In genomic region chr19:7870571-7871279, GRCh38 we compare ENCODE assay signal across 8 cellular contexts. TPM values are rescaled to one million over a fixed set of nuclear protein-coding genes. Genes with fewer than 3 reads are reported as not detected.
DNase-seq lines count a peak whose midpoint lies in the region; ATAC-seq, FAIRE-seq and TF ChIP-seq lines count a peak whose summit lies in the region.

No MANE protein-coding gene starts in this region.

- peaks cover 4% of the 10 kb centered on the region for H3K4me1 Mint-ChIP-seq in astrocyte (ENCODE audit: low read depth, unreplicated experiment)

- H3K4me2 ChIP-seq in astrocyte (ENCODE audit: low read length), result no peak overlapping the region
- H3K4me2 ChIP-seq in HepG2 (ENCODE audit: low read depth, low read length), result peak overlapping the region; percentile 89

- FAIRE-seq in astrocyte (lab: Jason Lieb, UNC) (no peak), HepG2 (lab: Jason Lieb, UNC) (peak; percentile 85)

- BruUV-seq in HepG2 (replicated peaks; lab: Mats Ljungman, UMichigan), result no TSS peak

- no peak overlapping the region for H3K4me3 ChIP-seq in SJSA1
- no peak overlapping the region for H3K4me3 ChIP-seq in astrocyte (ENCODE audit: insufficient read depth, low read depth, low read length)
- H3K4me3 ChIP-seq in HepG2 (replicated peaks in 1 of 3; ENCODE audit: insufficient read depth in 1 of 3, low read depth in 2 of 3, low read length in 3 of 3), result peak overlapping the region in 2 of 3 experiments; percentile 34 to 73; a peak in 4 of 6 replicates

- peak overlapping the region; percentile 55 for H3K27ac Mint-ChIP-seq in astrocyte (ENCODE audit: unreplicated experiment)

- H2AFZ ChIP-seq in astrocyte (ENCODE audit: low read depth, low read length), result no peak overlapping the region
- no peak overlapping the region for H2AFZ ChIP-seq in HepG2 (ENCODE audit: low read length)

- H3K9me3 ChIP-seq in SJSA1 (replicated peaks) (no peaks in the 10 kb centered on the region; the same call in 1 of the 2 replicates), astrocyte (ENCODE audit: insufficient read depth, low read depth, low read length) (no peaks in the 10 kb centered on the region), HepG2 (ENCODE audit: low read length) (no peaks in the 10 kb centered on the region)

- peaks cover 15% of the 10 kb centered on the region for H3K27me3 Mint-ChIP-seq in astrocyte (ENCODE audit: low read depth, unreplicated experiment)

- no peaks in the 10 kb centered on the region for H3K36me3 Mint-ChIP-seq in astrocyte (ENCODE audit: low read depth, unreplicated experiment)

- no peak; a peak in 1 of 4 replicates for TF ChIP-seq POLR2A in HepG2 (IDR thresholded peaks at IDR 0.05; ENCODE audit: insufficient read depth in 1 of 2, low read depth in 2 of 2, low read length in 2 of 2)

- no peaks in the 10 kb centered on the region for H3K9me3 Mint-ChIP-seq in astrocyte (ENCODE audit: unreplicated experiment)

- TF ChIP-seq EP300 in HepG2 (IDR thresholded peaks at IDR 0.05; ENCODE audit: low read depth in 2 of 2, low read length in 2 of 2) (no peak), HepG2 (CRISPR knock-in tag; IDR thresholded peaks at IDR 0.05; ENCODE audit: borderline replicate concordance) (no peak)

- no peak overlapping the region for H3K27ac ChIP-seq in SJSA1
- H3K27ac ChIP-seq in astrocyte (ENCODE audit: low read depth, low read length), result no peak overlapping the region
- peak overlapping the region; percentile 77 for H3K27ac ChIP-seq in HepG2 (ENCODE audit: extremely low read length, insufficient read depth, low read length)

- CTCF ChIA-PET in HepG2 (lab: Yijun Ruan, JAX; ENCODE audit: low intra/inter-chr PET ratio, low total read pairs), result interaction anchor here (0.5 to 1.1 kb wide), 2 partner anchors 33 to 55 kb away, joined by 3 to 5 read pairs; partner anchors contain the start of gene MAP2K7

- H3K4me1 ChIP-seq in SJSA1 (replicated peaks), result peaks cover 28% of the 10 kb centered on the region
- peaks cover 12% of the 10 kb centered on the region for H3K4me1 ChIP-seq in astrocyte (ENCODE audit: insufficient read depth, low read length)
- peaks cover 65% of the 10 kb centered on the region for H3K4me1 ChIP-seq in HepG2 (ENCODE audit: insufficient read depth, low read length)

- ATAC-seq in HepG2, result peak; percentile 21

- DNase-seq in Caki2 (ENCODE audit: low read depth), result peak; percentile 98
- peak; percentile 2 for DNase-seq in HS-27A (ENCODE audit: low read depth)
- peak; percentile 29 to 75 for DNase-seq in SJSA1 (ENCODE audit: low read depth in 1 of 2, low spot score in 2 of 2)
- DNase-seq in astrocyte (ENCODE audit: low read depth), result no peak
- DNase-seq in HepG2 (ENCODE audit: low spot score), result peak; percentile 93
- DNase-seq in midbrain (lab: John Stamatoyannopoulos, UW), result no peak
- DNase-seq in NCI-H2081 treated with DMSO at 0.1 percent for 48 hours (lab: John Stamatoyannopoulos, UW), result no peak
- DNase-seq in NCI-H2107 treated with DMSO at 0.1 percent for 48 hours (lab: John Stamatoyannopoulos, UW; ENCODE audit: unreplicated experiment), result no peak

- intact Hi-C loops in HepG2 (cut with micrococcal nuclease; ENCODE audit: unreplicated experiment), result loop anchor here (1.0 to 10.0 kb wide), 2 partner anchors 33 to 1136 kb away; partner anchors contain the start of genes GPR108, MAP2K7 and TRIP10

- H3K79me2 ChIP-seq in astrocyte (ENCODE audit: insufficient read depth, low read length) (no peaks in the 10 kb centered on the region), HepG2 (ENCODE audit: insufficient read depth, low read length) (no peaks in the 10 kb centered on the region)

- H3K4me3 Mint-ChIP-seq in astrocyte (ENCODE audit: unreplicated experiment), result no peak overlapping the region

- POLR2A ChIA-PET in HepG2 (lab: Yijun Ruan, JAX), result interaction anchor here (0.9 to 3.3 kb wide), 4 partner anchors 18 to 49 kb away, joined by 3 to 52 read pairs (median 8); partner anchors contain the start of genes LRRC8E, MAP2K7 and SNAPC2

- no peak for TF ChIP-seq RAD21 in HepG2 (CRISPR knock-in tag; IDR thresholded peaks at IDR 0.05)

- H4K20me1 ChIP-seq in astrocyte (ENCODE audit: insufficient read depth, low read length), result no peaks in the 10 kb centered on the region
- H4K20me1 ChIP-seq in HepG2 (ENCODE audit: insufficient read depth, low read length), result no peaks in the 10 kb centered on the region; the same call in 1 of the 2 replicates

- H3K27me3 ChIP-seq in SJSA1 (replicated peaks) (peaks cover 34% of the 10 kb centered on the region), astrocyte (ENCODE audit: insufficient read depth, low read length) (peaks cover 18% of the 10 kb centered on the region), HepG2 (ENCODE audit: control insufficient read depth in 1 of 2, insufficient read depth in 2 of 2, low read length in 2 of 2) (peaks cover 0 to 4% of the 10 kb centered on the region in 2 experiments; a peak in 1 of 5 replicates)

- no peak overlapping the region for H3K9ac ChIP-seq in astrocyte (ENCODE audit: low read length)
- peak overlapping the region; percentile 23; the same call in 1 of the 2 replicates for H3K9ac ChIP-seq in HepG2 (ENCODE audit: insufficient read depth, low read depth, low read length)

- WGBS in HepG2 (ENCODE audit: low lambda C conversion rate), result 3% methylated on average over 9 of the region's 9 CpGs

- no peaks in the 10 kb centered on the region for H3K36me3 ChIP-seq in SJSA1
- no peaks in the 10 kb centered on the region for H3K36me3 ChIP-seq in astrocyte (ENCODE audit: insufficient read depth, low read length)
- H3K36me3 ChIP-seq in HepG2 (replicated peaks in 1 of 2; ENCODE audit: control insufficient read depth in 1 of 2, insufficient read depth in 2 of 2, low read length in 2 of 2), result no peaks in the 10 kb centered on the region

- no peak for TF ChIP-seq CTCF in astrocyte (IDR thresholded peaks at IDR 0.05; ENCODE audit: insufficient read depth, low read depth, low read length)
- TF ChIP-seq CTCF in HepG2 (CRISPR knock-in tag; IDR thresholded peaks at IDR 0.05), result no peak

- in situ Hi-C loops in Caki2 (cut with HindIII; ENCODE audit: low pct_unique_long_range_greater_than_20kb, low sequenced_read_pairs) (no loop called here), HepG2 (cut with HindIII; ENCODE audit: extremely low pct_ligation_motif_present, low pct_unique_long_range_greater_than_20kb) (no loop called here)

RNA-seq across cellular contexts. Expression of gene PRR36, which starts 3.5 kb away (rescaled TPM):
- 0.03 TPM in 1 of 2 replicates, not detected in the other for total RNA-seq in Caki2 (2014; rRNA removed; shearing (Covaris generic); ENCODE audit: low replicate concordance)
- total RNA-seq in SJSA1 (2014; rRNA removed; shearing (Covaris generic)), result not detected in 2 replicates
- total RNA-seq in astrocyte, result 0.55 and 1.3 TPM in 2 replicates
- 0.07 TPM in 2 replicates for total RNA-seq in HepG2 (2016; rRNA removed; fragmentation: Illumina TruSeq; extraction: Trizol)
- 0.30 TPM in 1 of 2 replicates, not detected in the other for total RNA-seq in HepG2 (2016; cell fraction: cytosol; rRNA removed; fragmentation: Illumina TruSeq; extraction: Trizol; ENCODE audit: low read depth)
- total RNA-seq in HepG2 (2016; cell fraction: insoluble cytoplasmic fraction; rRNA removed; fragmentation: Illumina TruSeq; extraction: Trizol), result 0.09 and 0.30 TPM in 2 replicates
- 0.15 and 0.17 TPM in 2 replicates for total RNA-seq in HepG2 (2016; cell fraction: membrane; rRNA removed; fragmentation: Illumina TruSeq; extraction: Trizol)
- total RNA-seq in HepG2 (2016; cell fraction: nucleus; rRNA removed; fragmentation: Illumina TruSeq; extraction: Trizol), result 0.09 and 0.22 TPM in 2 replicates
- 0.17 TPM in 2 replicates for polyA plus RNA-seq in HepG2 (2011; rRNA removed)
- polyA plus RNA-seq in HepG2 (2011; cell fraction: cytosol; rRNA removed), result 0.05 and 0.13 TPM in 2 replicates
- 0.73 and 1.3 TPM in 2 replicates for polyA plus RNA-seq in HepG2 (2011; cell fraction: nucleus; rRNA removed)
- polyA plus RNA-seq in HepG2 (2012), result 1.5 and 1.8 TPM in 2 replicates
- polyA plus RNA-seq in HepG2 (2016; cell fraction: cytosol; fragmentation: Illumina TruSeq; extraction: Trizol; ENCODE audit: low read depth), result 0.23 and 0.25 TPM in 2 replicates
- polyA plus RNA-seq in HepG2 (2016; cell fraction: insoluble cytoplasmic fraction; fragmentation: Illumina TruSeq; extraction: Trizol; ENCODE audit: low read depth), result 0.54 and 0.83 TPM in 2 replicates
- polyA plus RNA-seq in HepG2 (2016; cell fraction: membrane; fragmentation: Illumina TruSeq; extraction: Trizol; ENCODE audit: low read depth), result 0.34 and 0.41 TPM in 2 replicates
- polyA plus RNA-seq in HepG2 (2016; cell fraction: nucleus; fragmentation: Illumina TruSeq; extraction: Trizol; ENCODE audit: insufficient read depth, low read depth), result 1.3 and 1.5 TPM in 2 replicates
- polyA minus RNA-seq in HepG2 (2011; rRNA and poly(A)+ RNA removed; ENCODE audit: low replicate concordance), result 0.34 TPM in 1 of 2 replicates, not detected in the other
- polyA minus RNA-seq in HepG2 (2011; cell fraction: cytosol; rRNA and poly(A)+ RNA removed), result 0.97 and 1.1 TPM in 2 replicates
- 0.25 and 0.26 TPM in 2 replicates for polyA minus RNA-seq in HepG2 (2011; cell fraction: nucleus; rRNA and poly(A)+ RNA removed)

RNA-seq across cellular contexts. Expression of gene LRRC8E, which starts 17.6 kb away (rescaled TPM):
- total RNA-seq in Caki2 (2014; rRNA removed; shearing (Covaris generic); ENCODE audit: low replicate concordance), result 14.7 and 15.9 TPM in 2 replicates
- 1.9 and 2.1 TPM in 2 replicates for total RNA-seq in SJSA1 (2014; rRNA removed; shearing (Covaris generic))
- total RNA-seq in astrocyte (6.5 and 6.6 TPM in 2 replicates), HepG2 (2016; rRNA removed; fragmentation: Illumina TruSeq; extraction: Trizol) (4.0 and 8.0 TPM in 2 replicates)
- 0.97 and 1.0 TPM in 2 replicates for total RNA-seq in HepG2 (2016; cell fraction: cytosol; rRNA removed; fragmentation: Illumina TruSeq; extraction: Trizol; ENCODE audit: low read depth)
- 4.0 and 9.1 TPM in 2 replicates for total RNA-seq in HepG2 (2016; cell fraction: insoluble cytoplasmic fraction; rRNA removed; fragmentation: Illumina TruSeq; extraction: Trizol)
- 2.2 and 3.4 TPM in 2 replicates for total RNA-seq in HepG2 (2016; cell fraction: membrane; rRNA removed; fragmentation: Illumina TruSeq; extraction: Trizol)
- total RNA-seq in HepG2 (2016; cell fraction: nucleus; rRNA removed; fragmentation: Illumina TruSeq; extraction: Trizol), result 7.5 and 8.2 TPM in 2 replicates
- 10.3 and 14.6 TPM in 2 replicates for polyA plus RNA-seq in HepG2 (2011; rRNA removed)
- polyA plus RNA-seq in HepG2 (2011; cell fraction: cytosol; rRNA removed), result 6.6 and 7.8 TPM in 2 replicates
- polyA plus RNA-seq in HepG2 (2011; cell fraction: nucleus; rRNA removed), result 7.6 and 8.4 TPM in 2 replicates
- 10.1 and 12.0 TPM in 2 replicates for polyA plus RNA-seq in HepG2 (2012)
- polyA plus RNA-seq in HepG2 (2016; cell fraction: cytosol; fragmentation: Illumina TruSeq; extraction: Trizol; ENCODE audit: low read depth), result 0.41 and 0.42 TPM in 2 replicates
- 2.8 and 3.6 TPM in 2 replicates for polyA plus RNA-seq in HepG2 (2016; cell fraction: insoluble cytoplasmic fraction; fragmentation: Illumina TruSeq; extraction: Trizol; ENCODE audit: low read depth)
- 0.65 and 1.00 TPM in 2 replicates for polyA plus RNA-seq in HepG2 (2016; cell fraction: membrane; fragmentation: Illumina TruSeq; extraction: Trizol; ENCODE audit: low read depth)
- polyA plus RNA-seq in HepG2 (2016; cell fraction: nucleus; fragmentation: Illumina TruSeq; extraction: Trizol; ENCODE audit: insufficient read depth, low read depth), result 8.0 and 10.3 TPM in 2 replicates
- 13.5 and 26.2 TPM in 2 replicates for polyA minus RNA-seq in HepG2 (2011; rRNA and poly(A)+ RNA removed; ENCODE audit: low replicate concordance)
- polyA minus RNA-seq in HepG2 (2011; cell fraction: cytosol; rRNA and poly(A)+ RNA removed), result 10.5 and 13.4 TPM in 2 replicates
- polyA minus RNA-seq in HepG2 (2011; cell fraction: nucleus; rRNA and poly(A)+ RNA removed), result 5.5 and 7.0 TPM in 2 replicates

RNA-seq across cellular contexts. Expression of gene MAP2K7, which starts 33.0 kb away (rescaled TPM):
- 5.0 and 8.6 TPM in 2 replicates for total RNA-seq in Caki2 (2014; rRNA removed; shearing (Covaris generic); ENCODE audit: low replicate concordance)
- 3.2 and 9.7 TPM in 2 replicates for total RNA-seq in SJSA1 (2014; rRNA removed; shearing (Covaris generic))
- 20.9 and 22.9 TPM in 2 replicates for total RNA-seq in astrocyte
- total RNA-seq in HepG2 (2016; rRNA removed; fragmentation: Illumina TruSeq; extraction: Trizol), result 8.7 and 10.8 TPM in 2 replicates
- total RNA-seq in HepG2 (2016; cell fraction: cytosol; rRNA removed; fragmentation: Illumina TruSeq; extraction: Trizol; ENCODE audit: low read depth), result 3.9 and 4.1 TPM in 2 replicates
- total RNA-seq in HepG2 (2016; cell fraction: insoluble cytoplasmic fraction; rRNA removed; fragmentation: Illumina TruSeq; extraction: Trizol), result 7.6 and 11.7 TPM in 2 replicates
- total RNA-seq in HepG2 (2016; cell fraction: membrane; rRNA removed; fragmentation: Illumina TruSeq; extraction: Trizol), result 11.5 and 13.1 TPM in 2 replicates
- 8.3 and 8.5 TPM in 2 replicates for total RNA-seq in HepG2 (2016; cell fraction: nucleus; rRNA removed; fragmentation: Illumina TruSeq; extraction: Trizol)
- polyA plus RNA-seq in HepG2 (2011; rRNA removed), result 9.0 and 14.8 TPM in 2 replicates
- 8.8 and 11.2 TPM in 2 replicates for polyA plus RNA-seq in HepG2 (2011; cell fraction: cytosol; rRNA removed)
- 42.0 and 50.6 TPM in 2 replicates for polyA plus RNA-seq in HepG2 (2011; cell fraction: nucleus; rRNA removed)
- polyA plus RNA-seq in HepG2 (2012), result 17.3 and 19.9 TPM in 2 replicates
- polyA plus RNA-seq in HepG2 (2016; cell fraction: cytosol; fragmentation: Illumina TruSeq; extraction: Trizol; ENCODE audit: low read depth), result 3.9 and 4.4 TPM in 2 replicates
- 10.5 and 15.1 TPM in 2 replicates for polyA plus RNA-seq in HepG2 (2016; cell fraction: insoluble cytoplasmic fraction; fragmentation: Illumina TruSeq; extraction: Trizol; ENCODE audit: low read depth)
- polyA plus RNA-seq in HepG2 (2016; cell fraction: membrane; fragmentation: Illumina TruSeq; extraction: Trizol; ENCODE audit: low read depth), result 8.5 and 10.6 TPM in 2 replicates
- polyA plus RNA-seq in HepG2 (2016; cell fraction: nucleus; fragmentation: Illumina TruSeq; extraction: Trizol; ENCODE audit: insufficient read depth, low read depth), result 25.7 and 31.5 TPM in 2 replicates
- 17.6 and 23.5 TPM in 2 replicates for polyA minus RNA-seq in HepG2 (2011; rRNA and poly(A)+ RNA removed; ENCODE audit: low replicate concordance)
- 10.0 and 13.0 TPM in 2 replicates for polyA minus RNA-seq in HepG2 (2011; cell fraction: cytosol; rRNA and poly(A)+ RNA removed)
- 11.2 and 11.7 TPM in 2 replicates for polyA minus RNA-seq in HepG2 (2011; cell fraction: nucleus; rRNA and poly(A)+ RNA removed)

RNA-seq across cellular contexts. Expression of gene EVI5L, which starts 40.7 kb away (rescaled TPM):
- total RNA-seq in Caki2 (2014; rRNA removed; shearing (Covaris generic); ENCODE audit: low replicate concordance), result 2.9 and 10.7 TPM in 2 replicates
- total RNA-seq in SJSA1 (2014; rRNA removed; shearing (Covaris generic)), result 15.6 and 16.3 TPM in 2 replicates
- total RNA-seq in astrocyte (22.1 and 25.7 TPM in 2 replicates), HepG2 (2016; rRNA removed; fragmentation: Illumina TruSeq; extraction: Trizol) (1.3 and 1.7 TPM in 2 replicates)
- 0.61 and 0.62 TPM in 2 replicates for total RNA-seq in HepG2 (2016; cell fraction: cytosol; rRNA removed; fragmentation: Illumina TruSeq; extraction: Trizol; ENCODE audit: low read depth)
- total RNA-seq in HepG2 (2016; cell fraction: insoluble cytoplasmic fraction; rRNA removed; fragmentation: Illumina TruSeq; extraction: Trizol), result 1.1 and 1.6 TPM in 2 replicates
- 1.6 and 1.7 TPM in 2 replicates for total RNA-seq in HepG2 (2016; cell fraction: membrane; rRNA removed; fragmentation: Illumina TruSeq; extraction: Trizol)
- total RNA-seq in HepG2 (2016; cell fraction: nucleus; rRNA removed; fragmentation: Illumina TruSeq; extraction: Trizol), result 1.2 and 1.7 TPM in 2 replicates
- polyA plus RNA-seq in HepG2 (2011; rRNA removed), result 2.4 and 3.1 TPM in 2 replicates
- polyA plus RNA-seq in HepG2 (2011; cell fraction: cytosol; rRNA removed), result 2.1 and 2.9 TPM in 2 replicates
- 8.0 and 8.2 TPM in 2 replicates for polyA plus RNA-seq in HepG2 (2011; cell fraction: nucleus; rRNA removed)
- polyA plus RNA-seq in HepG2 (2012), result 3.2 TPM in 2 replicates
- polyA plus RNA-seq in HepG2 (2016; cell fraction: cytosol; fragmentation: Illumina TruSeq; extraction: Trizol; ENCODE audit: low read depth), result 0.58 and 0.84 TPM in 2 replicates
- polyA plus RNA-seq in HepG2 (2016; cell fraction: insoluble cytoplasmic fraction; fragmentation: Illumina TruSeq; extraction: Trizol; ENCODE audit: low read depth), result 1.7 and 2.0 TPM in 2 replicates
- polyA plus RNA-seq in HepG2 (2016; cell fraction: membrane; fragmentation: Illumina TruSeq; extraction: Trizol; ENCODE audit: low read depth), result 1.4 and 1.6 TPM in 2 replicates
- polyA plus RNA-seq in HepG2 (2016; cell fraction: nucleus; fragmentation: Illumina TruSeq; extraction: Trizol; ENCODE audit: insufficient read depth, low read depth), result 3.6 and 4.8 TPM in 2 replicates
- polyA minus RNA-seq in HepG2 (2011; rRNA and poly(A)+ RNA removed; ENCODE audit: low replicate concordance), result 6.3 and 14.8 TPM in 2 replicates
- 1.1 and 1.3 TPM in 2 replicates for polyA minus RNA-seq in HepG2 (2011; cell fraction: cytosol; rRNA and poly(A)+ RNA removed)
- polyA minus RNA-seq in HepG2 (2011; cell fraction: nucleus; rRNA and poly(A)+ RNA removed), result 1.9 and 2.9 TPM in 2 replicates

RNA-seq across cellular contexts. Expression of gene TGFBR3L, which starts 43.9 kb away (rescaled TPM):
- total RNA-seq in Caki2 (2014; rRNA removed; shearing (Covaris generic); ENCODE audit: low replicate concordance), result not detected in 2 replicates
- not detected in 2 replicates for total RNA-seq in SJSA1 (2014; rRNA removed; shearing (Covaris generic))
- 2.8 and 4.6 TPM in 2 replicates for total RNA-seq in astrocyte
- 0.83 and 1.0 TPM in 2 replicates for total RNA-seq in HepG2 (2016; rRNA removed; fragmentation: Illumina TruSeq; extraction: Trizol)
- 3.2 and 3.7 TPM in 2 replicates for total RNA-seq in HepG2 (2016; cell fraction: cytosol; rRNA removed; fragmentation: Illumina TruSeq; extraction: Trizol; ENCODE audit: low read depth)
- 0.56 and 1.1 TPM in 2 replicates for total RNA-seq in HepG2 (2016; cell fraction: insoluble cytoplasmic fraction; rRNA removed; fragmentation: Illumina TruSeq; extraction: Trizol)
- total RNA-seq in HepG2 (2016; cell fraction: membrane; rRNA removed; fragmentation: Illumina TruSeq; extraction: Trizol), result 1.6 and 2.1 TPM in 2 replicates
- total RNA-seq in HepG2 (2016; cell fraction: nucleus; rRNA removed; fragmentation: Illumina TruSeq; extraction: Trizol), result 0.81 TPM in 1 of 2 replicates, not detected in the other
- 0.14 and 0.20 TPM in 2 replicates for polyA plus RNA-seq in HepG2 (2011; rRNA removed)
- 0.25 and 0.55 TPM in 2 replicates for polyA plus RNA-seq in HepG2 (2011; cell fraction: cytosol; rRNA removed)
- 1.0 and 1.6 TPM in 2 replicates for polyA plus RNA-seq in HepG2 (2011; cell fraction: nucleus; rRNA removed)
- 0.25 and 0.69 TPM in 2 replicates for polyA plus RNA-seq in HepG2 (2012)
- polyA plus RNA-seq in HepG2 (2016; cell fraction: cytosol; fragmentation: Illumina TruSeq; extraction: Trizol; ENCODE audit: low read depth), result 7.2 and 8.1 TPM in 2 replicates
- polyA plus RNA-seq in HepG2 (2016; cell fraction: insoluble cytoplasmic fraction; fragmentation: Illumina TruSeq; extraction: Trizol; ENCODE audit: low read depth), result 0.49 and 1.4 TPM in 2 replicates
- 4.1 and 4.2 TPM in 2 replicates for polyA plus RNA-seq in HepG2 (2016; cell fraction: membrane; fragmentation: Illumina TruSeq; extraction: Trizol; ENCODE audit: low read depth)
- polyA plus RNA-seq in HepG2 (2016; cell fraction: nucleus; fragmentation: Illumina TruSeq; extraction: Trizol; ENCODE audit: insufficient read depth, low read depth), result 0.90 and 1.3 TPM in 2 replicates
- 0.30 and 1.5 TPM in 2 replicates for polyA minus RNA-seq in HepG2 (2011; rRNA and poly(A)+ RNA removed; ENCODE audit: low replicate concordance)
- not detected in 2 replicates for polyA minus RNA-seq in HepG2 (2011; cell fraction: cytosol; rRNA and poly(A)+ RNA removed)
- polyA minus RNA-seq in HepG2 (2011; cell fraction: nucleus; rRNA and poly(A)+ RNA removed), result not detected in 2 replicates

Comparison
In these comparisons a context has a peak if more than half of its experiments do, and no peak if none do; other contexts are left out.
1. DNase-seq: peak in Caki2 (single experiment), HS-27A (single experiment), SJSA1 (2 of 2) and HepG2 (single experiment); none in astrocyte (single experiment), midbrain (single experiment), NCI-H2081 treated with DMSO at 0.1 percent for 48 hours (single experiment) and NCI-H2107 treated with DMSO at 0.1 percent for 48 hours (single experiment).
2. H3K4me3 ChIP-seq: peak in HepG2 (2 of 3); none in SJSA1 (single experiment) and astrocyte (single experiment).